Comparison of ENCODE assay signal across 23 cellular contexts in genomic region chr7:150307129-150307528, GRCh38. TPM values are rescaled to one million over a fixed set of nuclear protein-coding genes. Genes with fewer than 3 reads are reported as not detected.
"Had no signal": no experiment of that assay in that cellular context is flagged by ENCODE, and none has a peak within 500 bp of the region (broad histone marks: within the 10 kb centered on the region; RNA-seq: fewer than 3 reads in every experiment).

No MANE protein-coding gene starts in this region.

- H3K27ac Mint-ChIP-seq: activated naive CD4-positive, alpha-beta T cell treated with anti-CD3 and anti-CD28 coated beads, Interleukin-2, amount 50 U/mL, for 72 hours; natural killer cell; progenitor cell of endocrine pancreas; stimulated activated naive CD8-positive, alpha-beta T cell treated with anti-CD3 and anti-CD28 coated beads, Interleukin-15, Interleukin-2, amounts not matched to agents 100 ng/mL and 50 ng/mL, for 24 hours; WTC11 had no signal

- H3K36me3 Mint-ChIP-seq: activated naive CD4-positive, alpha-beta T cell treated with anti-CD3 and anti-CD28 coated beads, Interleukin-2, amount 50 U/mL, for 72 hours; natural killer cell had no signal

- H3K4me1 ChIP-seq: ascending aorta, foreskin keratinocyte, left ventricle myocardium inferior, thyroid gland had no signal

- H3K9me3 Mint-ChIP-seq: activated naive CD4-positive, alpha-beta T cell treated with anti-CD3 and anti-CD28 coated beads, Interleukin-2, amount 50 U/mL, for 72 hours; natural killer cell; stimulated activated naive CD8-positive, alpha-beta T cell treated with anti-CD3 and anti-CD28 coated beads, Interleukin-15, Interleukin-2, amounts not matched to agents 100 ng/mL and 50 ng/mL, for 24 hours had no signal

- H3K27me3 Mint-ChIP-seq: stimulated activated naive CD8-positive, alpha-beta T cell treated with anti-CD3 and anti-CD28 coated beads, Interleukin-15, Interleukin-2, amounts not matched to agents 100 ng/mL and 50 ng/mL, for 24 hours had no signal

- FAIRE-seq: colon, TTC549 had no signal

- H3K4me1 Mint-ChIP-seq: natural killer cell had no signal

- H3K9me3 ChIP-seq: adrenal gland, ascending aorta, left ventricle myocardium inferior, thyroid gland, upper lobe of right lung had no signal

- H3K27ac ChIP-seq: adrenal gland, ascending aorta, foreskin keratinocyte, left ventricle myocardium inferior, thyroid gland had no signal

- H3K4me3 ChIP-seq: adrenal gland, ascending aorta, left ventricle myocardium inferior, thyroid gland had no signal

- ATAC-seq: activated naive CD4-positive, alpha-beta T cell treated with anti-CD3 and anti-CD28 coated beads, Interleukin-2, amount 50 U/mL, for 72 hours; foreskin keratinocyte; natural killer cell; WTC11 had no signal

- DNase-seq: activated T-cell treated with anti-CD3 and anti-CD28 coated beads, Interleukin-2, amount 50 U/mL, for 1 hour; adrenal gland; central memory CD4-positive, alpha-beta T cell; effector memory CD4-positive, alpha-beta T cell; foreskin keratinocyte; hippocampal formation; kidney glomerular epithelial cell; left ventricle myocardium inferior; mammary epithelial cell; midbrain; natural killer cell; stimulated activated CD4-positive, alpha-beta T cell treated with anti-CD3 and anti-CD28 coated beads, Interleukin-4, amount 100 ng/mL, for 4 hours; substantia nigra; thyroid gland; upper lobe of right lung had no signal

- H3K36me3 ChIP-seq: adrenal gland, ascending aorta, left ventricle myocardium inferior, thyroid gland, upper lobe of right lung had no signal

- H3K4me3 Mint-ChIP-seq: natural killer cell; stimulated activated naive CD8-positive, alpha-beta T cell treated with anti-CD3 and anti-CD28 coated beads, Interleukin-15, Interleukin-2, amounts not matched to agents 100 ng/mL and 50 ng/mL, for 24 hours; WTC11 had no signal

- H3K27me3 ChIP-seq: adrenal gland, ascending aorta, foreskin keratinocyte, thyroid gland, upper lobe of right lung had no signal

RNA-seq across cellular contexts. Expression of gene RARRES2, which starts 34.3 kb away (rescaled TPM):
- total RNA-seq: foreskin keratinocyte, glomerular endothelial cell, natural killer cell had no signal
- polyA plus RNA-seq: foreskin keratinocyte had no signal
